Comparison of ENCODE assay signal across 30 cellular contexts in genomic region chr9:79246170-79246569, GRCh38.
"Had no signal": no experiment of that assay in that cellular context is flagged by ENCODE, and none has a peak within 500 bp of the region (broad histone marks: within the 10 kb centered on the region; RNA-seq: fewer than 3 reads in every experiment).

No MANE protein-coding gene starts in this region.

- H3K9me3 Mint-ChIP-seq: immature natural killer cell; naive thymus-derived CD8-positive, alpha-beta T cell; nephron; neural crest cell; stimulated activated naive B cell treated with anti-CD40 and anti-IgM and Interleukin-4, amounts not matched to agents 10 μg/mL and 1 μg/mL and 100 μg/mL, for 72 hours had no signal

- H3K36me3 Mint-ChIP-seq: immature natural killer cell; naive thymus-derived CD8-positive, alpha-beta T cell; stimulated activated naive B cell treated with anti-CD40 and anti-IgM and Interleukin-4, amounts not matched to agents 10 μg/mL and 1 μg/mL and 100 μg/mL, for 72 hours had no signal

- H3K4me3 ChIP-seq: left lung, lower lobe of right lung, pancreas, prostate gland, skin epidermis, stomach, testis, thyroid gland, transverse colon, upper lobe of left lung, vagina had no signal

- H3K36me3 ChIP-seq: left lung, lower lobe of right lung, pancreas, prostate gland, stomach, thyroid gland, transverse colon, upper lobe of left lung, vagina had no signal

- H3K27me3 ChIP-seq: left lung, stomach, testis, thyroid gland, transverse colon, upper lobe of left lung, vagina had no signal

- H3K9me3 ChIP-seq: left lung, lower lobe of right lung, pancreas, prostate gland, stomach, testis, thyroid gland, transverse colon, upper lobe of left lung, vagina had no signal

- H3K27ac ChIP-seq: left lung, lower lobe of right lung, pancreas, prostate gland, skin epidermis, stomach, testis, thyroid gland, transverse colon, upper lobe of left lung, vagina had no signal

- H3K4me1 ChIP-seq: left lung, lower lobe of right lung, pancreas, prostate gland, stomach, testis, thyroid gland, transverse colon, upper lobe of left lung, vagina had no signal

- H3K4me1 Mint-ChIP-seq: immature natural killer cell; naive thymus-derived CD8-positive, alpha-beta T cell; nephron; neural crest cell had no signal

- ATAC-seq: left colon; left lung; lower lobe of right lung; naive thymus-derived CD8-positive, alpha-beta T cell; pancreas; right cardiac atrium; sciatic nerve; stimulated activated naive B cell treated with anti-CD40 and anti-IgM and Interleukin-4, amounts not matched to agents 10 μg/mL and 1 μg/mL and 100 μg/mL, for 72 hours; stimulated activated naive CD8-positive, alpha-beta T cell treated with anti-CD3 and anti-CD28 coated beads, Interleukin-15, Interleukin-2, amounts not matched to agents 100 U/mL and 50 U/mL, for 24 hours had no signal

- H3K27ac Mint-ChIP-seq: immature natural killer cell; naive thymus-derived CD8-positive, alpha-beta T cell; nephron; stimulated activated naive B cell treated with anti-CD40 and anti-IgM and Interleukin-4, amounts not matched to agents 10 μg/mL and 1 μg/mL and 100 μg/mL, for 72 hours had no signal

- H3K4me3 Mint-ChIP-seq: immature natural killer cell; naive thymus-derived CD8-positive, alpha-beta T cell; nephron; neural crest cell; stimulated activated naive B cell treated with anti-CD40 and anti-IgM and Interleukin-4, amounts not matched to agents 10 μg/mL and 1 μg/mL and 100 μg/mL, for 72 hours had no signal

- DNase-seq: immature natural killer cell; kidney; left colon; left lung; lower lobe of right lung; mammary epithelial cell; mesenchymal stem cell; naive thymus-derived CD8-positive, alpha-beta T cell; nucleus accumbens; pancreas; posterior cingulate gyrus; retina; right cardiac atrium; stimulated activated CD4-positive, alpha-beta T cell treated with anti-CD3 and anti-CD28 coated beads, Interleukin-12 subunit alpha, Interleukin-12 subunit beta, amount 100 ng/mL, for 4 hours; stimulated activated CD4-positive, alpha-beta T cell treated with anti-CD3 and anti-CD28 coated beads, Interleukin-15, amount 100 ng/mL, for 24 hours; stimulated activated CD4-positive, alpha-beta T cell treated with anti-CD3 and anti-CD28 coated beads, Interleukin-2, amount 100 ng/mL, for 24 hours; stimulated activated CD4-positive, alpha-beta T cell treated with anti-CD3 and anti-CD28 coated beads, Interleukin-4, amount 100 ng/mL, for 1 hour; stimulated activated naive B cell treated with anti-CD40 and anti-IgM and Interleukin-4, amounts not matched to agents 10 μg/mL and 1 μg/mL and 100 μg/mL, for 72 hours; stimulated activated naive CD8-positive, alpha-beta T cell treated with anti-CD3 and anti-CD28 coated beads, Interleukin-15, Interleukin-2, amounts not matched to agents 100 U/mL and 50 U/mL, for 24 hours; stomach; testis; thyroid gland; transverse colon; upper lobe of left lung had no signal
